In the genomic region with DNA sequence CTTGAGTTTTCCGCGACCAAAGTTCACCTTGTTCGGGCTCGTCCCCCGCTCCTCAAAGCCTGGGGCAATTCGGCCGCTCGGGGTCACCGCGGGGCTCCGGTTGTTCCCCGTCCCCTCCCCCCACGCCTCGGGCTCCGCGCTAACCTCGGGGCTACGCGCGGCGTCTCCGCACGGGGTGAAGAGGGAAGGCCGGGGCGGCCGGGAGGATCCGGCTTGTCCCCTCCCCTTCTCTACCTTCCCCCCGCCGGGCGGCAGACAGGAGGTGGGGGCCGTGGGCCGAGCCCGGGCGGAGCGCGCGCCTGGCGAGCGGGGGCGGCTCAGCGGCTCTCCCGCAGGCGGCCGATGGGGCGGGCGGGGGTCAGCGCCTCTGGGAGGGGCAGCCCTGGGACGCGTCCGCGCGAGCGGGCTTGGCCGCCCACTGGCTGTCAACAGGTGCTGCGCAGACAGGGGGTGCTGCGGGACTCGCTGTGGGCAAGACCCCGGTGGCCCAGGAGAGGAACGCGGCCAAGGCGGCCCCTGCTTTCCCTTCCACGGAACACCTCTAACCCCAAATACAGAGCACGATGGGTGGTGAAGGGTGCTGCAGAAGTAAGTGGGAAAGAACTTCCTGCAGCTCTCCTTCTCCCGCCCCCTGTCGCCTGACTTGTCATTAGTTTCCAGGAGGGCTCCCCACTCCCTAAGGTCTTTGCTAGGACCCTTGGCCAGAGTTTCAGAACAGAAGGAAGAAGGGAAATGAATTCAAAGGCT, we compare ENCODE assay signal across 8 cellular contexts. TPM values are rescaled to one million over a fixed set of nuclear protein-coding genes. Genes with fewer than 3 reads are reported as not detected.
DNase-seq lines count a peak whose midpoint lies in the region; ATAC-seq and TF ChIP-seq lines count a peak whose summit lies in the region.

A gene with protein sequence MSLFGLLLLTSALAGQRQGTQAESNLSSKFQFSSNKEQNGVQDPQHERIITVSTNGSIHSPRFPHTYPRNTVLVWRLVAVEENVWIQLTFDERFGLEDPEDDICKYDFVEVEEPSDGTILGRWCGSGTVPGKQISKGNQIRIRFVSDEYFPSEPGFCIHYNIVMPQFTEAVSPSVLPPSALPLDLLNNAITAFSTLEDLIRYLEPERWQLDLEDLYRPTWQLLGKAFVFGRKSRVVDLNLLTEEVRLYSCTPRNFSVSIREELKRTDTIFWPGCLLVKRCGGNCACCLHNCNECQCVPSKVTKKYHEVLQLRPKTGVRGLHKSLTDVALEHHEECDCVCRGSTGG (minus strand): TSS at position 177 of the 747 bp plus-strand sequence. CDS start 896 bp downstream, outside the sequence.

- H3K4me1 Mint-ChIP-seq in activated CD4-positive, alpha-beta T cell treated with anti-CD3 and anti-CD28 coated beads for 36 hours = peaks cover 6% of the 10 kb centered on the region
- H3K4me1 Mint-ChIP-seq in activated B cell treated with CpG ODN at 0.5 μM for 24 hours = peaks cover 12% of the 10 kb centered on the region

- H4K20me1 ChIP-seq in Loucy (ENCODE audit: insufficient read depth, low read length, poor library complexity, severe bottlenecking) = no peaks in the 10 kb centered on the region

- TF ChIP-seq CTCF in Loucy (conservative IDR thresholded peaks at IDR 0.05; ENCODE audit: low read length) (no peak), activated B cell treated with CpG ODN at 0.5 μM for 24 hours (IDR thresholded peaks at IDR 0.05) (no peak), fibroblast of pulmonary artery (IDR thresholded peaks at IDR 0.05; ENCODE audit: low read length, missing control alignments) (peak; percentile 33)

- peaks cover 4% of the 10 kb centered on the region for H3K9me3 Mint-ChIP-seq in activated CD4-positive, alpha-beta T cell treated with anti-CD3 and anti-CD28 coated beads for 36 hours (ENCODE audit: low read depth)
- peaks cover 5% of the 10 kb centered on the region for H3K9me3 Mint-ChIP-seq in activated B cell treated with CpG ODN at 0.5 μM for 24 hours

- no peaks in the 10 kb centered on the region for H3K9me3 ChIP-seq in Loucy (ENCODE audit: insufficient read depth, low read depth, low read length)

- H2AFZ ChIP-seq in Loucy (ENCODE audit: low read length) = peak within 1 kb of the TSS; percentile 12; the same call in 1 of the 2 replicates

- CTCF ChIA-PET in activated CD4-positive, alpha-beta T cell treated with anti-CD3 and anti-CD28 coated beads for 36 hours (lab: Charles Lee) = interaction anchor here (1.4 kb wide), 1 partner anchor 8 kb away, joined by 3 read pairs; no protein-coding TSS in a partner anchor
- CTCF ChIA-PET in activated B cell treated with CpG ODN at 0.5 μM for 24 hours (lab: Charles Lee) = no interaction called here

- H3K27ac Mint-ChIP-seq in activated CD4-positive, alpha-beta T cell treated with anti-CD3 and anti-CD28 coated beads for 36 hours = no peak within 1 kb of the TSS
- H3K27ac Mint-ChIP-seq in activated B cell treated with CpG ODN at 0.5 μM for 24 hours = no peak within 1 kb of the TSS

- H3K36me3 ChIP-seq in Loucy (ENCODE audit: insufficient read depth, low read length) = no peaks in the 10 kb centered on the region

- peak; percentile 60 for ATAC-seq in activated CD4-positive, alpha-beta T cell treated with anti-CD3 and anti-CD28 coated beads for 36 hours
- ATAC-seq in activated B cell treated with CpG ODN at 0.5 μM for 24 hours (ENCODE audit: low read depth) (peak; percentile 25), HG02870 (IDR thresholded peaks at IDR 0.05; ENCODE audit: unreplicated experiment) (no peak)

- no peaks in the 10 kb centered on the region for H3K79me2 ChIP-seq in Loucy (ENCODE audit: insufficient read depth, low read length)

- H3K27me3 Mint-ChIP-seq in activated CD4-positive, alpha-beta T cell treated with anti-CD3 and anti-CD28 coated beads for 36 hours = peaks cover 56% of the 10 kb centered on the region
- H3K27me3 Mint-ChIP-seq in activated B cell treated with CpG ODN at 0.5 μM for 24 hours = peaks cover 29% of the 10 kb centered on the region

- no peaks in the 10 kb centered on the region for H3K36me3 Mint-ChIP-seq in activated CD4-positive, alpha-beta T cell treated with anti-CD3 and anti-CD28 coated beads for 36 hours (ENCODE audit: low read depth)
- no peaks in the 10 kb centered on the region for H3K36me3 Mint-ChIP-seq in activated B cell treated with CpG ODN at 0.5 μM for 24 hours (ENCODE audit: low read depth)

- H3K9ac ChIP-seq in Loucy (ENCODE audit: low read depth, low read length, poor library complexity, severe bottlenecking) = no peak within 1 kb of the TSS

- no peaks in the 10 kb centered on the region for H3K9me2 ChIP-seq in Loucy (replicated peaks; ENCODE audit: low read depth, low read length)

- H3K4me3 ChIP-seq in Loucy (ENCODE audit: low read length, poor library complexity, severe bottlenecking) (no peak within 1 kb of the TSS), fibroblast of pulmonary artery (replicated peaks; ENCODE audit: low read depth, low read length) (peak within 1 kb of the TSS; percentile 88)

- intact Hi-C loops in activated CD4-positive, alpha-beta T cell treated with anti-CD3 and anti-CD28 coated beads for 36 hours (cut with DNase I, micrococcal nuclease) = no loop called here
- intact Hi-C loops in activated B cell treated with CpG ODN at 0.5 μM for 24 hours (cut with micrococcal nuclease) = no loop called here

- peak; percentile 32 for DNase-seq in activated CD4-positive, alpha-beta T cell treated with anti-CD3 and anti-CD28 coated beads for 36 hours
- no peak for DNase-seq in activated CD4-positive, alpha-beta T cell treated with anti-CD3 and anti-CD28 coated beads, Interleukin-2, amount 50 U/mL, for 4 hours
- no peak for DNase-seq in activated B cell treated with CpG ODN at 0.5 μM for 24 hours
- peak; percentile 66 for DNase-seq in fibroblast of pulmonary artery (ENCODE audit: low read depth)
- DNase-seq in myocyte (ENCODE audit: low read depth) = peak; percentile 82
- DNase-seq in ureter (ENCODE audit: low spot score) = peak; percentile 68

- H3K4me3 Mint-ChIP-seq in activated CD4-positive, alpha-beta T cell treated with anti-CD3 and anti-CD28 coated beads for 36 hours = peak within 1 kb of the TSS; percentile 23
- H3K4me3 Mint-ChIP-seq in activated B cell treated with CpG ODN at 0.5 μM for 24 hours = peak within 1 kb of the TSS; percentile 29

- H3K4me1 ChIP-seq in Loucy (ENCODE audit: insufficient read depth, low read length, poor library complexity, severe bottlenecking) = no peaks in the 10 kb centered on the region

- POLR2A ChIA-PET in activated CD4-positive, alpha-beta T cell treated with anti-CD3 and anti-CD28 coated beads for 36 hours (lab: Charles Lee) = no interaction called here
- POLR2A ChIA-PET in activated B cell treated with CpG ODN at 0.5 μM for 24 hours (lab: Charles Lee) = no interaction called here

- H3F3A ChIP-seq in Loucy (ENCODE audit: low read depth) = no peaks in the 10 kb centered on the region

- H3K4me2 ChIP-seq in Loucy (ENCODE audit: low read depth, low read length, poor library complexity, severe bottlenecking) = no peak within 1 kb of the TSS

- H3K27me3 ChIP-seq in Loucy (ENCODE audit: insufficient read depth, low read length, poor library complexity, severe bottlenecking) = no peaks in the 10 kb centered on the region

RNA-seq across cellular contexts. Expression of the gene that starts here (rescaled TPM):
- not detected for total RNA-seq in activated CD4-positive, alpha-beta T cell treated with anti-CD3 and anti-CD28 coated beads for 36 hours
- total RNA-seq in activated B cell treated with CpG ODN at 0.5 μM for 24 hours (not detected in 2 replicates), myocyte (38.0 and 49.5 TPM in 2 replicates), ureter (13.8 TPM)
- polyA plus RNA-seq in myocyte (2012) = 91.4 TPM

Comparison
In these comparisons a context has a peak if more than half of its experiments do, and no peak if none do; other contexts are left out.
1. RNA of the gene that starts here (total RNA-seq): 38.0 to 49.5 TPM in myocyte and 13.8 TPM in ureter (single experiment); not detected in activated CD4-positive, alpha-beta T cell treated with anti-CD3 and anti-CD28 coated beads for 36 hours and not detected in activated B cell treated with CpG ODN at 0.5 μM for 24 hours; every median in the first group is over 10 times any median in the second.
2. Peak in DNase-seq and ATAC-seq in activated CD4-positive, alpha-beta T cell treated with anti-CD3 and anti-CD28 coated beads for 36 hours; RNA of the gene not detected or under 1 TPM.
3. Peak in ATAC-seq in activated B cell treated with CpG ODN at 0.5 μM for 24 hours; RNA of the gene not detected or under 1 TPM.
4. DNase-seq: peak in fibroblast of pulmonary artery (single experiment), myocyte (single experiment) and ureter (single experiment); none in activated CD4-positive, alpha-beta T cell treated with anti-CD3 and anti-CD28 coated beads, Interleukin-2, amount 50 U/mL, for 4 hours (0 of 2) and activated B cell treated with CpG ODN at 0.5 μM for 24 hours (single experiment).